Comparison of ENCODE assay signal across 17 cellular contexts in the genomic region with DNA sequence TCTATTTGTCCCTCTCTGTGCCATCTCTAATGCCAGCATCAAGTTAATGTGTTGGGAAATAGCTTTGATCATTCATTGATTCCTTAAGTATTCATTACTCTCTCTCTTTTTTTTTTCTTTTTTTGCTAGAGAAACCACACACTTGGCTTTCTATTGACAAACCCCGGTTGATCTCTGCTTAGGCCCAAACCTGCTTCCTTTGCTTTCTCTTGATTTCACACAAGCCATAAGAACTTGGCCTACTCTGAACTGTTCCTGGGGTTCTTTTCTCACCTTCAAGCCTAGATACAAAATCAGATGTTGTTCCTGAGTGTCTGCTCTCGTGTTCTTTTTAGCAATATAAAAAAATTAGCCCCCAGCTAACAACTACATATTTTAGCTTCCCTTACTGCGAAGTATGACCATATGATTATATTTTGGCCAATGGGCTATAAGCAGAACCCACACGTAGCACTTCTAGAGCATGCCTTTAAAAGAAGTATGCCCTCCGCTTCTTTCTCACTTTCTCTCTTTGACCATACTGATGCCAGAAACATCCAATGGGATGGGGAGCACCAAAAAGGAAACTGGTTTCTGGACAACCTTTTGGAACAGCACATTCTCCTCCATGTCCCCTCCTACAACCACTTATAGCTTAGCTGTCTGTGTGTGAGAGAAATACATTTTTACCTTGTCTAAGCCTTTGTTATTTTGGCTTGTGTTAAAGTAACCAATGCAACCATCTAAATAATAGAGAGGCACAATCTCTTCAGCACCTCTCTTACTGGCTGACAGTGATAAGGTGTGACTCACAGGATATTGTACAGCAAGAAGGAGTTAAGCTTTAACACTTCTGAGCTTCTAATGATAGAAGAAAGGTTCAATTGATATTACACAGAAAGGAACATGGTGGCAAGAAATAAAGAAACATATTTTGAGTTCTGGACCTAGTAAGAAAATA.
A peak's percentile ranks its signal among the peaks of the same experiment; 100 is the strongest.
DNase-seq lines count a peak whose midpoint lies in the region; ATAC-seq lines count a peak whose summit lies in the region.
"Had no signal": no experiment of that assay in that cellular context is flagged by ENCODE, and none has a peak within 500 bp of the region (broad histone marks: within the 10 kb centered on the region; RNA-seq: fewer than 3 reads in every experiment).

No MANE protein-coding gene starts in this region.

- peak; percentile 81 to 90 for ATAC-seq in activated T-cell treated with anti-CD3 and anti-CD28 coated beads, Interleukin-2, amount 50 U/mL, for 72 hours (replicated peaks in 1 of 2)
- peak; percentile 78 for ATAC-seq in activated CD8-positive, alpha-beta T cell treated with anti-CD3 and anti-CD28 coated beads, Interleukin-2, amount 10 ng/mL, durations not matched to agents 7 days and 5 days
- ATAC-seq in Right ventricle myocardium superior (ENCODE audit: poor library complexity), result peak; percentile 95
- peak; percentile 91 for ATAC-seq in stimulated activated naive CD8-positive, alpha-beta T cell treated with anti-CD3 and anti-CD28 coated beads, Interleukin-15, amount 100 ng/mL, for 72 hours
- ATAC-seq in GM18861 (IDR thresholded peaks at IDR 0.05; ENCODE audit: unreplicated experiment), result no peak
- ATAC-seq: Panc1, psoas muscle, WTC11 had no signal

- no peaks in the 10 kb centered on the region for H3K27me3 Mint-ChIP-seq in activated T-cell treated with anti-CD3 and anti-CD28 coated beads, Interleukin-2, amount 50 U/mL, for 72 hours (ENCODE audit: low read depth)
- H3K27me3 Mint-ChIP-seq in activated CD8-positive, alpha-beta T cell treated with anti-CD3 and anti-CD28 coated beads, Interleukin-2, amount 10 ng/mL, durations not matched to agents 7 days and 5 days (ENCODE audit: low read depth), result no peaks in the 10 kb centered on the region
- H3K27me3 Mint-ChIP-seq in stimulated activated naive CD8-positive, alpha-beta T cell treated with anti-CD3 and anti-CD28 coated beads, Interleukin-15, amount 100 ng/mL, for 72 hours, result no peaks in the 10 kb centered on the region
- H3K27me3 Mint-ChIP-seq: natural killer cell treated with Interleukin-12 subunit alpha and Interleukin-12 subunit beta and Interleukin-15 and Interleukin-18, amount 100 ng/mL, for 72 hours had no signal

- peaks cover 36% of the 10 kb centered on the region for H3K4me1 Mint-ChIP-seq in activated T-cell treated with anti-CD3 and anti-CD28 coated beads, Interleukin-2, amount 50 U/mL, for 72 hours (ENCODE audit: low read depth)
- H3K4me1 Mint-ChIP-seq in activated CD8-positive, alpha-beta T cell treated with anti-CD3 and anti-CD28 coated beads, Interleukin-2, amount 10 ng/mL, durations not matched to agents 7 days and 5 days (ENCODE audit: low read depth), result peaks cover 27% of the 10 kb centered on the region
- peaks cover 27% of the 10 kb centered on the region for H3K4me1 Mint-ChIP-seq in stimulated activated naive CD8-positive, alpha-beta T cell treated with anti-CD3 and anti-CD28 coated beads, Interleukin-15, amount 100 ng/mL, for 72 hours

- H3K27ac Mint-ChIP-seq in activated T-cell treated with anti-CD3 and anti-CD28 coated beads, Interleukin-2, amount 50 U/mL, for 72 hours, result peak overlapping the region; percentile 67
- peak overlapping the region; percentile 76 for H3K27ac Mint-ChIP-seq in activated CD8-positive, alpha-beta T cell treated with anti-CD3 and anti-CD28 coated beads, Interleukin-2, amount 10 ng/mL, durations not matched to agents 7 days and 5 days
- H3K27ac Mint-ChIP-seq in stimulated activated naive CD8-positive, alpha-beta T cell treated with anti-CD3 and anti-CD28 coated beads, Interleukin-15, amount 100 ng/mL, for 72 hours, result peak overlapping the region; percentile 71 to 96
- H3K27ac Mint-ChIP-seq: immature natural killer cell; natural killer cell treated with Interleukin-12 subunit alpha and Interleukin-12 subunit beta and Interleukin-15 and Interleukin-18, amount 100 ng/mL, for 72 hours; WTC11 had no signal

- CTCF ChIA-PET in activated CD8-positive, alpha-beta T cell treated with anti-CD3 and anti-CD28 coated beads, Interleukin-2, amount 10 ng/mL, durations not matched to agents 7 days and 5 days (lab: Charles Lee), result interaction anchor here (0.5 to 1.2 kb wide), 4 partner anchors 12 to 92 kb away, joined by 3 to 6 read pairs (median 3); no protein-coding TSS in a partner anchor

- H3K36me3 Mint-ChIP-seq in activated T-cell treated with anti-CD3 and anti-CD28 coated beads, Interleukin-2, amount 50 U/mL, for 72 hours (ENCODE audit: insufficient read depth in 2 of 2), result no peaks in the 10 kb centered on the region
- peaks cover 19% of the 10 kb centered on the region for H3K36me3 Mint-ChIP-seq in activated CD8-positive, alpha-beta T cell treated with anti-CD3 and anti-CD28 coated beads, Interleukin-2, amount 10 ng/mL, durations not matched to agents 7 days and 5 days (ENCODE audit: low read depth)
- H3K36me3 Mint-ChIP-seq: WTC11 had no signal

- DNase-seq in activated T-cell treated with anti-CD3 and anti-CD28 coated beads, Interleukin-2, amount 50 U/mL, for 72 hours, result no peak
- DNase-seq in activated T-cell treated with anti-CD3 and anti-CD28 coated beads, Interleukin-2, amount 50 U/mL, for 48 hours, result no peak
- DNase-seq in activated CD8-positive, alpha-beta T cell treated with anti-CD3 and anti-CD28 coated beads, Interleukin-2, amount 10 ng/mL, durations not matched to agents 7 days and 5 days, result no peak
- DNase-seq in Right ventricle myocardium superior, result no peak
- no peak for DNase-seq in stimulated activated naive CD8-positive, alpha-beta T cell treated with anti-CD3 and anti-CD28 coated beads, Interleukin-15, amount 100 ng/mL, for 72 hours
- DNase-seq in ureter (ENCODE audit: low spot score), result no peak
- no peak for DNase-seq in hepatic stellate cell (ENCODE audit: low spot score)
- DNase-seq: immature natural killer cell, KG1, NCI-H1092, NCI-H2107, psoas muscle, uterus had no signal

- H3K9me3 Mint-ChIP-seq in activated T-cell treated with anti-CD3 and anti-CD28 coated beads, Interleukin-2, amount 50 U/mL, for 72 hours, result peaks cover 0 to 4% of the 10 kb centered on the region in 2 donors
- peaks cover 4% of the 10 kb centered on the region for H3K9me3 Mint-ChIP-seq in activated CD8-positive, alpha-beta T cell treated with anti-CD3 and anti-CD28 coated beads, Interleukin-2, amount 10 ng/mL, durations not matched to agents 7 days and 5 days (ENCODE audit: insufficient read depth)
- peaks cover 4% of the 10 kb centered on the region in 2 donors for H3K9me3 Mint-ChIP-seq in stimulated activated naive CD8-positive, alpha-beta T cell treated with anti-CD3 and anti-CD28 coated beads, Interleukin-15, amount 100 ng/mL, for 72 hours
- H3K9me3 Mint-ChIP-seq: WTC11 had no signal

- H3K4me3 Mint-ChIP-seq in activated T-cell treated with anti-CD3 and anti-CD28 coated beads, Interleukin-2, amount 50 U/mL, for 72 hours, result peak overlapping the region; percentile 31 to 73
- H3K4me3 Mint-ChIP-seq in activated CD8-positive, alpha-beta T cell treated with anti-CD3 and anti-CD28 coated beads, Interleukin-2, amount 10 ng/mL, durations not matched to agents 7 days and 5 days, result no peak overlapping the region
- peak overlapping the region; percentile 25 to 40 for H3K4me3 Mint-ChIP-seq in stimulated activated naive CD8-positive, alpha-beta T cell treated with anti-CD3 and anti-CD28 coated beads, Interleukin-15, amount 100 ng/mL, for 72 hours
- H3K4me3 Mint-ChIP-seq: natural killer cell treated with Interleukin-12 subunit alpha and Interleukin-12 subunit beta and Interleukin-15 and Interleukin-18, amount 100 ng/mL, for 72 hours; WTC11 had no signal

- POLR2A ChIA-PET in activated CD8-positive, alpha-beta T cell treated with anti-CD3 and anti-CD28 coated beads, Interleukin-2, amount 10 ng/mL, durations not matched to agents 7 days and 5 days (lab: Charles Lee), result interaction anchor here (0.7 to 1.5 kb wide), 3 partner anchors 10 to 223 kb away, joined by 3 read pairs; a partner anchor contains a TSS

- intact Hi-C loops in Right ventricle myocardium superior (cut with DNase I), result no loop called here
